ENCODE assay signal across 9 cellular contexts in genomic region chr4:921830-922331, GRCh38. TPM values are rescaled to one million over a fixed set of nuclear protein-coding genes. Genes with fewer than 3 reads are reported as not detected.
DNase-seq lines count a peak whose midpoint lies in the region; ATAC-seq and TF ChIP-seq lines count a peak whose summit lies in the region.
"Had no signal": no experiment of that assay in that cellular context is flagged by ENCODE, and none has a peak within 500 bp of the region (broad histone marks: within the 10 kb centered on the region; RNA-seq: fewer than 3 reads in every experiment).

No MANE protein-coding gene starts in this region.

- H3K4me1 ChIP-seq in OCI-LY7 (ENCODE audit: insufficient read depth, low read length, poor library complexity, severe bottlenecking) = peaks cover 58% of the 10 kb centered on the region
- H3K4me1 ChIP-seq in SJCRH30 = no peaks in the 10 kb centered on the region

- no TSS peak for BruUV-seq in OCI-LY7 (replicated peaks; lab: Mats Ljungman, UMichigan)

- peak overlapping the region; percentile 85 for H3K4me2 ChIP-seq in OCI-LY7 (ENCODE audit: low read length)

- peaks cover 20% of the 10 kb centered on the region for H3K36me3 Mint-ChIP-seq in mesothelial cell of epicardium

- peak; percentile 52 for ATAC-seq in GM19463 (IDR thresholded peaks at IDR 0.05; ENCODE audit: unreplicated experiment)

- POLR2A ChIA-PET in OCI-LY7 (lab: Charles Lee) = interaction anchor here (1.2 to 1.3 kb wide), 2 partner anchors 9 to 13 kb away, joined by 5 read pairs; no protein-coding TSS in a partner anchor

- H3K9me3 Mint-ChIP-seq in mesothelial cell of epicardium = peaks cover 14% of the 10 kb centered on the region

- intact Hi-C loops in OCI-LY7 (cut with micrococcal nuclease; ENCODE audit: unreplicated experiment) = loop anchor here (5.0 kb wide), 1 partner anchor 140 kb away; no protein-coding TSS in a partner anchor

- TF ChIP-seq CTCF in OCI-LY7 (conservative IDR thresholded peaks at IDR 0.05; ENCODE audit: low read length) (no peak), mesothelial cell of epicardium (IDR thresholded peaks at IDR 0.05; ENCODE audit: unreplicated experiment) (no peak)

- H3K27me3 Mint-ChIP-seq in mesothelial cell of epicardium (ENCODE audit: low read depth) = no peaks in the 10 kb centered on the region

- H2AFZ ChIP-seq in OCI-LY7 (ENCODE audit: low read length) = no peak overlapping the region

- H3K4me1 Mint-ChIP-seq in mesothelial cell of epicardium = peaks cover 8% of the 10 kb centered on the region

- peaks cover 93% of the 10 kb centered on the region for H3K79me2 ChIP-seq in OCI-LY7 (ENCODE audit: insufficient read depth, low read depth, low read length)

- no peaks in the 10 kb centered on the region for H3K9me2 ChIP-seq in OCI-LY7 (ENCODE audit: insufficient read depth, low read length)

- H3K27ac Mint-ChIP-seq in mesothelial cell of epicardium = peak overlapping the region; percentile 28

- no peaks in the 10 kb centered on the region; the same call in 1 of the 2 replicates for H4K20me1 ChIP-seq in OCI-LY7 (ENCODE audit: insufficient read depth, low read length)

- peak; percentile 72 for DNase-seq in OCI-LY7 (ENCODE audit: low spot score)
- DNase-seq in mesothelial cell of epicardium (ENCODE audit: low spot score in 2 of 2, unreplicated experiment in 2 of 2) = peak in 1 of 2 experiments; percentile 13
- DNase-seq in inferior parietal cortex (ENCODE audit: extremely low spot score) = no peak
- DNase-seq in GOT3 (lab: John Stamatoyannopoulos, UW) = no peak
- DNase-seq in CD1c-positive myeloid dendritic cell (ENCODE audit: extremely low spot score) = no peak
- no peak for DNase-seq in SJCRH30

- no peaks in the 10 kb centered on the region for H3K27me3 ChIP-seq in SJCRH30
- H3K27me3 ChIP-seq: right atrium auricular region had no signal

- peak overlapping the region; percentile 33; the same call in 1 of the 2 replicates for H3K4me3 ChIP-seq in GM08714 (ENCODE audit: low read length)
- peak overlapping the region; percentile 51 for H3K4me3 ChIP-seq in OCI-LY7 (ENCODE audit: low read depth, low read length, poor library complexity, severe bottlenecking)
- no peak overlapping the region for H3K4me3 ChIP-seq in SJCRH30
- H3K4me3 ChIP-seq: right atrium auricular region had no signal

- CTCF ChIA-PET in OCI-LY7 (lab: Charles Lee; ENCODE audit: unreplicated experiment) = interaction anchor here (0.6 kb wide), 1 partner anchor 65 kb away, joined by 3 read pairs; the partner anchor contains the start of gene IDUA

- H3K36me3 ChIP-seq in OCI-LY7 (ENCODE audit: insufficient read depth, low read length) (peaks cover 34% of the 10 kb centered on the region), SJCRH30 (peaks cover 5% of the 10 kb centered on the region; the same call in 1 of the 2 replicates)
- H3K36me3 ChIP-seq: right atrium auricular region had no signal

- peaks cover 13% of the 10 kb centered on the region for H3K9me3 ChIP-seq in OCI-LY7 (ENCODE audit: low read length)
- peaks cover 5% of the 10 kb centered on the region; the same call in 1 of the 2 replicates for H3K9me3 ChIP-seq in SJCRH30 (replicated peaks)
- H3K9me3 ChIP-seq: right atrium auricular region had no signal

- H3K4me3 Mint-ChIP-seq in mesothelial cell of epicardium = no peak overlapping the region

- H3K27ac ChIP-seq in OCI-LY7 (ENCODE audit: low read depth, low read length, poor library complexity, severe bottlenecking) (peak overlapping the region; percentile 90), SJCRH30 (no peak overlapping the region)
- H3K27ac ChIP-seq: right atrium auricular region had no signal

RNA-seq across cellular contexts. Expression of gene GAK, which starts 10.2 kb away (rescaled TPM):
- total RNA-seq in OCI-LY7 (2014; rRNA removed; shearing (Covaris generic)) = 77.5 and 86.1 TPM in 2 replicates
- total RNA-seq in OCI-LY7 (2022) (107 and 111 TPM in 2 replicates), mesothelial cell of epicardium (113 to 114 TPM (median 114 TPM) in 3 replicates)
- 74.2 and 81.1 TPM in 2 replicates for total RNA-seq in SJCRH30 (2014; rRNA removed; shearing (Covaris generic))

RNA-seq across cellular contexts. Expression of gene TMEM175, which starts 10.4 kb away (rescaled TPM):
- total RNA-seq in OCI-LY7 (2014; rRNA removed; shearing (Covaris generic)) = 7.1 and 12.5 TPM in 2 replicates
- total RNA-seq in OCI-LY7 (2022) (31.9 and 33.1 TPM in 2 replicates), mesothelial cell of epicardium (25.5 to 32.5 TPM (median 28.0 TPM) in 3 replicates)
- total RNA-seq in SJCRH30 (2014; rRNA removed; shearing (Covaris generic)) = 4.3 and 6.8 TPM in 2 replicates

RNA-seq across cellular contexts. Expression of gene DGKQ, which starts 51.5 kb away (rescaled TPM):
- total RNA-seq in OCI-LY7 (2014; rRNA removed; shearing (Covaris generic)) = 8.6 and 11.3 TPM in 2 replicates
- 13.0 and 15.2 TPM in 2 replicates for total RNA-seq in OCI-LY7 (2022)
- total RNA-seq in mesothelial cell of epicardium = 15.2 to 16.2 TPM (median 15.6 TPM) in 3 replicates
- 2.4 and 2.8 TPM in 2 replicates for total RNA-seq in SJCRH30 (2014; rRNA removed; shearing (Covaris generic))
